In the genomic region with DNA sequence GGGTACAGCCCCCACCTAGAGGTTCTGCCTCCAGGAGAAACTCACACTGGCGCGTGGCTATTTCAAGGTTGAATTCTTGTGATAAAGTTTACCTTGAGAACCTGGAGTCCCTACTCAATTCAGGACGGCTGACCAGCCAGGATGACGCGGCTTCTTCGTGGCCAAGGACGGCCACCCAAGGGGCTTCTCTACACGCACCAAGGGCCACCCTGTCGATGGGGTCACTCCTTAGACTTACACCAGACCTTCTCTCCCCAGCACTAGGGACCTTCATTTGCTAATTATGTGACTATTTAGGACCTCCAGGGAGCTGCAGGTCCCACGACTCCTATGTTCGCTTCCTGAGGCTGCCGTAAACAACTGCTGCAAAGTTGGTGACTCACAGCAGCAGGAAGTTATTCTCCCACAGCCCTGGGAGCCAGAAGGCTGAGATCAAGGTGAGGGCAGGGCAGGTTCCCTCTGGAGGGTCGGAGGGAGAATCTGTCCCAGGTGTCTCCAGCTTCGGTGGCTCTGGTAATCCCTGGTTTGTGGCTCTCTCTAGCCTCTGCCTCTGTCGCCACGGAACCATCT, we compare ENCODE assay signal across 1 cellular context.
TF ChIP-seq lines count a peak whose summit lies in the region.

No MANE protein-coding gene starts in this region.

TF ChIP-seq in GM23338, 12 proteins besides CTCF, POLR2A, EP300 and RAD21 (continued from another document):
- TF ChIP-seq, protein P1, sequence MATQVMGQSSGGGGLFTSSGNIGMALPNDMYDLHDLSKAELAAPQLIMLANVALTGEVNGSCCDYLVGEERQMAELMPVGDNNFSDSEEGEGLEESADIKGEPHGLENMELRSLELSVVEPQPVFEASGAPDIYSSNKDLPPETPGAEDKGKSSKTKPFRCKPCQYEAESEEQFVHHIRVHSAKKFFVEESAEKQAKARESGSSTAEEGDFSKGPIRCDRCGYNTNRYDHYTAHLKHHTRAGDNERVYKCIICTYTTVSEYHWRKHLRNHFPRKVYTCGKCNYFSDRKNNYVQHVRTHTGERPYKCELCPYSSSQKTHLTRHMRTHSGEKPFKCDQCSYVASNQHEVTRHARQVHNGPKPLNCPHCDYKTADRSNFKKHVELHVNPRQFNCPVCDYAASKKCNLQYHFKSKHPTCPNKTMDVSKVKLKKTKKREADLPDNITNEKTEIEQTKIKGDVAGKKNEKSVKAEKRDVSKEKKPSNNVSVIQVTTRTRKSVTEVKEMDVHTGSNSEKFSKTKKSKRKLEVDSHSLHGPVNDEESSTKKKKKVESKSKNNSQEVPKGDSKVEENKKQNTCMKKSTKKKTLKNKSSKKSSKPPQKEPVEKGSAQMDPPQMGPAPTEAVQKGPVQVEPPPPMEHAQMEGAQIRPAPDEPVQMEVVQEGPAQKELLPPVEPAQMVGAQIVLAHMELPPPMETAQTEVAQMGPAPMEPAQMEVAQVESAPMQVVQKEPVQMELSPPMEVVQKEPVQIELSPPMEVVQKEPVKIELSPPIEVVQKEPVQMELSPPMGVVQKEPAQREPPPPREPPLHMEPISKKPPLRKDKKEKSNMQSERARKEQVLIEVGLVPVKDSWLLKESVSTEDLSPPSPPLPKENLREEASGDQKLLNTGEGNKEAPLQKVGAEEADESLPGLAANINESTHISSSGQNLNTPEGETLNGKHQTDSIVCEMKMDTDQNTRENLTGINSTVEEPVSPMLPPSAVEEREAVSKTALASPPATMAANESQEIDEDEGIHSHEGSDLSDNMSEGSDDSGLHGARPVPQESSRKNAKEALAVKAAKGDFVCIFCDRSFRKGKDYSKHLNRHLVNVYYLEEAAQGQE (IDR thresholded peaks at IDR 0.05; ENCODE audit: unreplicated experiment), result no peak
- TF ChIP-seq NANOG (IDR thresholded peaks at IDR 0.05; ENCODE audit: borderline replicate concordance), result no peak
- no peak for TF ChIP-seq EZH2 (IDR thresholded peaks at IDR 0.05; ENCODE audit: low read depth, unreplicated experiment)
- no peak for TF ChIP-seq STAT1 (IDR thresholded peaks at IDR 0.05; ENCODE audit: unreplicated experiment)
- TF ChIP-seq, protein P2, sequence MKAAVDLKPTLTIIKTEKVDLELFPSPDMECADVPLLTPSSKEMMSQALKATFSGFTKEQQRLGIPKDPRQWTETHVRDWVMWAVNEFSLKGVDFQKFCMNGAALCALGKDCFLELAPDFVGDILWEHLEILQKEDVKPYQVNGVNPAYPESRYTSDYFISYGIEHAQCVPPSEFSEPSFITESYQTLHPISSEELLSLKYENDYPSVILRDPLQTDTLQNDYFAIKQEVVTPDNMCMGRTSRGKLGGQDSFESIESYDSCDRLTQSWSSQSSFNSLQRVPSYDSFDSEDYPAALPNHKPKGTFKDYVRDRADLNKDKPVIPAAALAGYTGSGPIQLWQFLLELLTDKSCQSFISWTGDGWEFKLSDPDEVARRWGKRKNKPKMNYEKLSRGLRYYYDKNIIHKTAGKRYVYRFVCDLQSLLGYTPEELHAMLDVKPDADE (IDR thresholded peaks at IDR 0.05), result no peak
- TF ChIP-seq POLR2AphosphoS5 (IDR thresholded peaks at IDR 0.05; ENCODE audit: low read depth), result no peak
- TF ChIP-seq ZNF331 (CRISPR knock-in tag; IDR thresholded peaks at IDR 0.05; ENCODE audit: low read depth), result no peak
- TF ChIP-seq EZH2phosphoT487 (IDR thresholded peaks at IDR 0.05; ENCODE audit: unreplicated experiment), result no peak
- TF ChIP-seq, protein P3, sequence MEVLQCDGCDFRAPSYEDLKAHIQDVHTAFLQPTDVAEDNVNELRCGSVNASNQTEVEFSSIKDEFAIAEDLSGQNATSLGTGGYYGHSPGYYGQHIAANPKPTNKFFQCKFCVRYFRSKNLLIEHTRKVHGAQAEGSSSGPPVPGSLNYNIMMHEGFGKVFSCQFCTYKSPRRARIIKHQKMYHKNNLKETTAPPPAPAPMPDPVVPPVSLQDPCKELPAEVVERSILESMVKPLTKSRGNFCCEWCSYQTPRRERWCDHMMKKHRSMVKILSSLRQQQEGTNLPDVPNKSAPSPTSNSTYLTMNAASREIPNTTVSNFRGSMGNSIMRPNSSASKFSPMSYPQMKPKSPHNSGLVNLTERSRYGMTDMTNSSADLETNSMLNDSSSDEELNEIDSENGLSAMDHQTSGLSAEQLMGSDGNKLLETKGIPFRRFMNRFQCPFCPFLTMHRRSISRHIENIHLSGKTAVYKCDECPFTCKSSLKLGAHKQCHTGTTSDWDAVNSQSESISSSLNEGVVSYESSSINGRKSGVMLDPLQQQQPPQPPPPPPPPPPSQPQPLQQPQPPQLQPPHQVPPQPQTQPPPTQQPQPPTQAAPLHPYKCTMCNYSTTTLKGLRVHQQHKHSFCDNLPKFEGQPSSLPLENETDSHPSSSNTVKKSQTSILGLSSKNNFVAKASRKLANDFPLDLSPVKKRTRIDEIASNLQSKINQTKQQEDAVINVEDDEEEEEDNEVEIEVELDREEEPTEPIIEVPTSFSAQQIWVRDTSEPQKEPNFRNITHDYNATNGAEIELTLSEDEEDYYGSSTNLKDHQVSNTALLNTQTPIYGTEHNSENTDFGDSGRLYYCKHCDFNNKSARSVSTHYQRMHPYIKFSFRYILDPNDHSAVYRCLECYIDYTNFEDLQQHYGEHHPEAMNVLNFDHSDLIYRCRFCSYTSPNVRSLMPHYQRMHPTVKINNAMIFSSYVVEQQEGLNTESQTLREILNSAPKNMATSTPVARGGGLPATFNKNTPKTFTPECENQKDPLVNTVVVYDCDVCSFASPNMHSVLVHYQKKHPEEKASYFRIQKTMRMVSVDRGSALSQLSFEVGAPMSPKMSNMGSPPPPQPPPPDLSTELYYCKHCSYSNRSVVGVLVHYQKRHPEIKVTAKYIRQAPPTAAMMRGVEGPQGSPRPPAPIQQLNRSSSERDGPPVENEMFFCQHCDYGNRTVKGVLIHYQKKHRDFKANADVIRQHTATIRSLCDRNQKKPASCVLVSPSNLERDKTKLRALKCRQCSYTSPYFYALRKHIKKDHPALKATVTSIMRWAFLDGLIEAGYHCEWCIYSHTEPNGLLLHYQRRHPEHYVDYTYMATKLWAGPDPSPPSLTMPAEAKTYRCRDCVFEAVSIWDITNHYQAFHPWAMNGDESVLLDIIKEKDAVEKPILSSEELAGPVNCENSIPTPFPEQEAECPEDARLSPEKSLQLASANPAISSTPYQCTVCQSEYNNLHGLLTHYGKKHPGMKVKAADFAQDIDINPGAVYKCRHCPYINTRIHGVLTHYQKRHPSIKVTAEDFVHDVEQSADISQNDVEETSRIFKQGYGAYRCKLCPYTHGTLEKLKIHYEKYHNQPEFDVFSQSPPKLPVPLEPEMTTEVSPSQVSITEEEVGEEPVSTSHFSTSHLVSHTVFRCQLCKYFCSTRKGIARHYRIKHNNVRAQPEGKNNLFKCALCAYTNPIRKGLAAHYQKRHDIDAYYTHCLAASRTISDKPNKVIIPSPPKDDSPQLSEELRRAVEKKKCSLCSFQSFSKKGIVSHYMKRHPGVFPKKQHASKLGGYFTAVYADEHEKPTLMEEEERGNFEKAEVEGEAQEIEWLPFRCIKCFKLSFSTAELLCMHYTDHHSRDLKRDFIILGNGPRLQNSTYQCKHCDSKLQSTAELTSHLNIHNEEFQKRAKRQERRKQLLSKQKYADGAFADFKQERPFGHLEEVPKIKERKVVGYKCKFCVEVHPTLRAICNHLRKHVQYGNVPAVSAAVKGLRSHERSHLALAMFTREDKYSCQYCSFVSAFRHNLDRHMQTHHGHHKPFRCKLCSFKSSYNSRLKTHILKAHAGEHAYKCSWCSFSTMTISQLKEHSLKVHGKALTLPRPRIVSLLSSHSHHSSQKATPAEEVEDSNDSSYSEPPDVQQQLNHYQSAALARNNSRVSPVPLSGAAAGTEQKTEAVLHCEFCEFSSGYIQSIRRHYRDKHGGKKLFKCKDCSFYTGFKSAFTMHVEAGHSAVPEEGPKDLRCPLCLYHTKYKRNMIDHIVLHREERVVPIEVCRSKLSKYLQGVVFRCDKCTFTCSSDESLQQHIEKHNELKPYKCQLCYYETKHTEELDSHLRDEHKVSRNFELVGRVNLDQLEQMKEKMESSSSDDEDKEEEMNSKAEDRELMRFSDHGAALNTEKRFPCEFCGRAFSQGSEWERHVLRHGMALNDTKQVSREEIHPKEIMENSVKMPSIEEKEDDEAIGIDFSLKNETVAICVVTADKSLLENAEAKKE (CRISPR knock-in tag; IDR thresholded peaks at IDR 0.05), result no peak
- no peak for TF ChIP-seq CREB1 (CRISPR knock-in tag; IDR thresholded peaks at IDR 0.05; ENCODE audit: low read depth)
- TF ChIP-seq JUNB (IDR thresholded peaks at IDR 0.05; ENCODE audit: unreplicated experiment), result no peak
